Comparison of ENCODE assay signal across 1 cellular context in genomic region chr6:139374357-139375238, GRCh38.
TF ChIP-seq lines count a peak whose summit lies in the region.

A gene with protein sequence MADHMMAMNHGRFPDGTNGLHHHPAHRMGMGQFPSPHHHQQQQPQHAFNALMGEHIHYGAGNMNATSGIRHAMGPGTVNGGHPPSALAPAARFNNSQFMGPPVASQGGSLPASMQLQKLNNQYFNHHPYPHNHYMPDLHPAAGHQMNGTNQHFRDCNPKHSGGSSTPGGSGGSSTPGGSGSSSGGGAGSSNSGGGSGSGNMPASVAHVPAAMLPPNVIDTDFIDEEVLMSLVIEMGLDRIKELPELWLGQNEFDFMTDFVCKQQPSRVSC (minus strand): TSS chr6:139374648. CDS start chr6:139373944, 704 bp downstream.

TF ChIP-seq in HepG2, 621 proteins besides CTCF, POLR2A, EP300 and RAD21 (continued from another document and continues in another):
- TF ChIP-seq MXD1 (CRISPR knock-in tag; IDR thresholded peaks at IDR 0.05) (peak; percentile 89), SATB2 (CRISPR knock-in tag; IDR thresholded peaks at IDR 0.05) (peak; percentile 86; the same call in 1 of the 2 replicates), CSRNP1 (CRISPR knock-in tag; IDR thresholded peaks at IDR 0.05) (peak; percentile 96), SMAD1 (CRISPR knock-in tag; IDR thresholded peaks at IDR 0.05; ENCODE audit: borderline replicate concordance, low read depth) (no peak), SCMH1 (CRISPR knock-in tag; IDR thresholded peaks at IDR 0.05; ENCODE audit: borderline replicate concordance) (no peak), RBFOX2 (IDR thresholded peaks at IDR 0.05; ENCODE audit: low read depth, low read length) (peak; percentile 98), ZNF354B (CRISPR knock-in tag; IDR thresholded peaks at IDR 0.05) (peak; percentile 81), GABPA (IDR thresholded peaks at IDR 0.05; ENCODE audit: low read depth, low read length) (no peak), GABPA (CRISPR knock-in tag; IDR thresholded peaks at IDR 0.05; ENCODE audit: low read depth) (no peak), ATF3 (CRISPR knock-in tag; IDR thresholded peaks at IDR 0.05) (peak; percentile 50), SMAD3 (CRISPR knock-in tag; IDR thresholded peaks at IDR 0.05) (peak; percentile 99), ZNF878 (CRISPR knock-in tag; IDR thresholded peaks at IDR 0.05) (peak; percentile 96), NR3C1 (CRISPR knock-in tag; IDR thresholded peaks at IDR 0.05) (no peak), ZNF160 (CRISPR knock-in tag; IDR thresholded peaks at IDR 0.05) (peak; percentile 90), TAF1 (CRISPR knock-in tag; IDR thresholded peaks at IDR 0.05) (peak; percentile 100), ZBTB40 (IDR thresholded peaks at IDR 0.05) (no peak), ZBTB40 (CRISPR knock-in tag; IDR thresholded peaks at IDR 0.05) (peak; percentile 87), ZNF678 (CRISPR knock-in tag; IDR thresholded peaks at IDR 0.05) (peak; percentile 77), MYNN (CRISPR knock-in tag; IDR thresholded peaks at IDR 0.05; ENCODE audit: low read depth) (no peak; the same call in 1 of the 2 replicates), NFIC (IDR thresholded peaks at IDR 0.05; ENCODE audit: low read length) (peak; percentile 59; the same call in 1 of the 2 replicates), ZNF567 (CRISPR knock-in tag; IDR thresholded peaks at IDR 0.05; ENCODE audit: borderline replicate concordance) (no peak; the same call in 1 of the 2 replicates), AHR (CRISPR knock-in tag; IDR thresholded peaks at IDR 0.05) (peak; percentile 83; the same call in 1 of the 2 replicates), NBN (conservative IDR thresholded peaks at IDR 0.05) (no peak), POGZ (CRISPR knock-in tag; IDR thresholded peaks at IDR 0.05) (peak; percentile 93; the same call in 1 of the 2 replicates), ZNF614 (CRISPR knock-in tag; IDR thresholded peaks at IDR 0.05; ENCODE audit: borderline replicate concordance) (peak; percentile 98), IRF2 (CRISPR knock-in tag; IDR thresholded peaks at IDR 0.05) (peak; percentile 94), MAFK (conservative IDR thresholded peaks at IDR 0.05 in 1 of 2, IDR thresholded peaks at IDR 0.05 in 1 of 2; ENCODE audit: low read length in 2 of 2) (peak in 1 of 2 experiments; percentile 20; a peak in 1 of 4 replicates), ZNF207 (IDR thresholded peaks at IDR 0.05; ENCODE audit: borderline replicate concordance) (no peak), FOSL2 (CRISPR knock-in tag; IDR thresholded peaks at IDR 0.05) (peak; percentile 75), ZKSCAN8 (CRISPR knock-in tag; IDR thresholded peaks at IDR 0.05; ENCODE audit: borderline replicate concordance) (peak; percentile 91), ZNF724P (CRISPR knock-in tag; IDR thresholded peaks at IDR 0.05; ENCODE audit: borderline replicate concordance) (peak; percentile 92), ZNF563 (CRISPR knock-in tag; IDR thresholded peaks at IDR 0.05) (peak; percentile 95), FOXA3 (CRISPR knock-in tag; IDR thresholded peaks at IDR 0.05) (peak; percentile 82), HNRNPLL (IDR thresholded peaks at IDR 0.05; ENCODE audit: low read depth, low read length, poor library complexity, severe bottlenecking) (peak; percentile 82), JUND (CRISPR knock-in tag; IDR thresholded peaks at IDR 0.05) (peak; percentile 18; the same call in 1 of the 2 replicates), GTF2F1 (IDR thresholded peaks at IDR 0.05; ENCODE audit: low read length) (peak; percentile 97), JUN (CRISPR knock-in tag; IDR thresholded peaks at IDR 0.05) (no peak; the same call in 1 of the 2 replicates), ZBTB34 (CRISPR knock-in tag; IDR thresholded peaks at IDR 0.05) (0 out of 2 replicates have a peak, but pooled peaks have one; percentile 77)
- TF ChIP-seq, protein P1, sequence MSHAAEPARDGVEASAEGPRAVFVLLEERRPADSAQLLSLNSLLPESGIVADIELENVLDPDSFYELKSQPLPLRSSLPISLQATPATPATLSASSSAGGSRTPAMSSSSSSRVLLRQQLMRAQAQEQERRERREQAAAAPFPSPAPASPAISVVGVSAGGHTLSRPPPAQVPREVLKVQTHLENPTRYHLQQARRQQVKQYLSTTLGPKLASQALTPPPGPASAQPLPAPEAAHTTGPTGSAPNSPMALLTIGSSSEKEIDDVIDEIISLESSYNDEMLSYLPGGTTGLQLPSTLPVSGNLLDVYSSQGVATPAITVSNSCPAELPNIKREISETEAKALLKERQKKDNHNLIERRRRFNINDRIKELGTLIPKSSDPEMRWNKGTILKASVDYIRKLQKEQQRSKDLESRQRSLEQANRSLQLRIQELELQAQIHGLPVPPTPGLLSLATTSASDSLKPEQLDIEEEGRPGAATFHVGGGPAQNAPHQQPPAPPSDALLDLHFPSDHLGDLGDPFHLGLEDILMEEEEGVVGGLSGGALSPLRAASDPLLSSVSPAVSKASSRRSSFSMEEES (CRISPR knock-in tag; IDR thresholded peaks at IDR 0.05) = peak; percentile 85
- TF ChIP-seq, protein P2, sequence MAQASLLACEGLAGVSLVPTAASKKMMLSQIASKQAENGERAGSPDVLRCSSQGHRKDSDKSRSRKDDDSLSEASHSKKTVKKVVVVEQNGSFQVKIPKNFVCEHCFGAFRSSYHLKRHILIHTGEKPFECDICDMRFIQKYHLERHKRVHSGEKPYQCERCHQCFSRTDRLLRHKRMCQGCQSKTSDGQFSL (CRISPR knock-in tag; IDR thresholded peaks at IDR 0.05) = 0 out of 2 replicates have a peak, but pooled peaks have one; percentile 70
- TF ChIP-seq, protein P3, sequence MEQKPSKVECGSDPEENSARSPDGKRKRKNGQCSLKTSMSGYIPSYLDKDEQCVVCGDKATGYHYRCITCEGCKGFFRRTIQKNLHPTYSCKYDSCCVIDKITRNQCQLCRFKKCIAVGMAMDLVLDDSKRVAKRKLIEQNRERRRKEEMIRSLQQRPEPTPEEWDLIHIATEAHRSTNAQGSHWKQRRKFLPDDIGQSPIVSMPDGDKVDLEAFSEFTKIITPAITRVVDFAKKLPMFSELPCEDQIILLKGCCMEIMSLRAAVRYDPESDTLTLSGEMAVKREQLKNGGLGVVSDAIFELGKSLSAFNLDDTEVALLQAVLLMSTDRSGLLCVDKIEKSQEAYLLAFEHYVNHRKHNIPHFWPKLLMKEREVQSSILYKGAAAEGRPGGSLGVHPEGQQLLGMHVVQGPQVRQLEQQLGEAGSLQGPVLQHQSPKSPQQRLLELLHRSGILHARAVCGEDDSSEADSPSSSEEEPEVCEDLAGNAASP (CRISPR knock-in tag; IDR thresholded peaks at IDR 0.05; ENCODE audit: borderline replicate concordance) = peak; percentile 89
- TF ChIP-seq, protein P4, sequence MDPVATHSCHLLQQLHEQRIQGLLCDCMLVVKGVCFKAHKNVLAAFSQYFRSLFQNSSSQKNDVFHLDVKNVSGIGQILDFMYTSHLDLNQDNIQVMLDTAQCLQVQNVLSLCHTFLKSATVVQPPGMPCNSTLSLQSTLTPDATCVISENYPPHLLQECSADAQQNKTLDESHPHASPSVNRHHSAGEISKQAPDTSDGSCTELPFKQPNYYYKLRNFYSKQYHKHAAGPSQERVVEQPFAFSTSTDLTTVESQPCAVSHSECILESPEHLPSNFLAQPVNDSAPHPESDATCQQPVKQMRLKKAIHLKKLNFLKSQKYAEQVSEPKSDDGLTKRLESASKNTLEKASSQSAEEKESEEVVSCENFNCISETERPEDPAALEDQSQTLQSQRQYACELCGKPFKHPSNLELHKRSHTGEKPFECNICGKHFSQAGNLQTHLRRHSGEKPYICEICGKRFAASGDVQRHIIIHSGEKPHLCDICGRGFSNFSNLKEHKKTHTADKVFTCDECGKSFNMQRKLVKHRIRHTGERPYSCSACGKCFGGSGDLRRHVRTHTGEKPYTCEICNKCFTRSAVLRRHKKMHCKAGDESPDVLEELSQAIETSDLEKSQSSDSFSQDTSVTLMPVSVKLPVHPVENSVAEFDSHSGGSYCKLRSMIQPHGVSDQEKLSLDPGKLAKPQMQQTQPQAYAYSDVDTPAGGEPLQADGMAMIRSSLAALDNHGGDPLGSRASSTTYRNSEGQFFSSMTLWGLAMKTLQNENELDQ (CRISPR knock-in tag; IDR thresholded peaks at IDR 0.05; ENCODE audit: borderline replicate concordance) = no peak
- TF ChIP-seq, protein P5, sequence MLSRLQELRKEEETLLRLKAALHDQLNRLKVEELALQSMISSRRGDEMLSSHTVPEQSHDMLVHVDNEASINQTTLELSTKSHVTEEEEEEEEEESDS (CRISPR knock-in tag; IDR thresholded peaks at IDR 0.05; ENCODE audit: borderline replicate concordance) = peak; percentile 84; the same call in 1 of the 2 replicates
